8 cellular contexts compared by ENCODE assay signal in genomic region chr19:45164577-45165335, GRCh38. TPM values are rescaled to one million over a fixed set of nuclear protein-coding genes. Genes with fewer than 3 reads are reported as not detected.
A peak's percentile ranks its signal among the peaks of the same experiment; 100 is the strongest.
DNase-seq lines count a peak whose midpoint lies in the region; ATAC-seq, FAIRE-seq and TF ChIP-seq lines count a peak whose summit lies in the region.

No MANE protein-coding gene starts in this region.

- H3K4me3 ChIP-seq in RWPE2 (ENCODE audit: severe bottlenecking): no peak overlapping the region
- H3K4me3 ChIP-seq in GM12878: no peak overlapping the region
- H3K4me3 ChIP-seq in lower lobe of right lung: no peak overlapping the region
- H3K4me3 ChIP-seq in transverse colon: no peak overlapping the region

- H3K4me1 ChIP-seq in RWPE2 (ENCODE audit: insufficient read depth, poor library complexity, severe bottlenecking) (peaks cover 22% of the 10 kb centered on the region), GM12878 (ENCODE audit: control insufficient read depth, insufficient read depth, low read length) (peaks cover 18% of the 10 kb centered on the region), lower lobe of right lung (peaks cover 20% of the 10 kb centered on the region), transverse colon (peaks cover 3 to 14% (median 10%) of the 10 kb centered on the region in 4 donors)

- no peaks in the 10 kb centered on the region for H4K20me1 ChIP-seq in GM12878 (ENCODE audit: control insufficient read depth, insufficient read depth)

- intact Hi-C loops in GM12878 (cut with micrococcal nuclease; ENCODE audit: unreplicated experiment): loop anchor here (1.0 kb wide), 1 partner anchor 27 kb away; no protein-coding TSS in a partner anchor
- intact Hi-C loops in lower lobe of right lung (cut with DNase I): no loop called here
- intact Hi-C loops in transverse colon (cut with DNase I; ENCODE audit: low total_unique reads): no loop called here

- H3K27ac ChIP-seq in RWPE2 (ENCODE audit: poor library complexity, severe bottlenecking) (no peak overlapping the region), GM12878 (ENCODE audit: control insufficient read depth, insufficient read depth) (peak overlapping the region; percentile 64; the same call in 1 of the 2 replicates), lower lobe of right lung (no peak overlapping the region), transverse colon (no peak overlapping the region)

- TF ChIP-seq EP300 in GM12878 (IDR thresholded peaks at IDR 0.05; ENCODE audit: borderline replicate concordance in 1 of 2, control insufficient read depth in 1 of 2, low read depth in 2 of 2, low read length in 2 of 2) (no peak), transverse colon (IDR thresholded peaks at IDR 0.05; ENCODE audit: low read depth) (no peak)

- H3K27me3 ChIP-seq in RWPE2 (ENCODE audit: insufficient read depth, poor library complexity, severe bottlenecking) (no peaks in the 10 kb centered on the region), GM12878 (replicated peaks in 1 of 2; ENCODE audit: control insufficient read depth in 2 of 2, insufficient read depth in 2 of 2, low read length in 1 of 2) (no peaks in the 10 kb centered on the region; a peak in 1 of 4 replicates), lower lobe of right lung (ENCODE audit: low read depth) (peaks cover 20% of the 10 kb centered on the region), transverse colon (peaks cover 20% of the 10 kb centered on the region)

- FAIRE-seq in GM12878 (lab: Jason Lieb, UNC): peak; percentile 87

- POLR2A ChIA-PET in GM12878 (lab: Charles Lee): interaction anchor here (1.0 to 3.0 kb wide), 6 partner anchors 9 to 125 kb away, joined by 3 to 26 read pairs (median 6); partner anchors contain the start of genes BLOC1S3 and TRAPPC6A

- SMC1A ChIA-PET in GM12878 (lab: Charles Lee; ENCODE audit: uncharacterized antibody, unreplicated experiment): interaction anchor here (0.5 to 2.6 kb wide), 12 partner anchors 13 to 209 kb away, joined by 3 to 17 read pairs (median 3); partner anchors contain the start of genes BLOC1S3, PPP1R37 and TRAPPC6A

- TF ChIP-seq CTCF in RWPE2 (IDR thresholded peaks at IDR 0.05; ENCODE audit: poor library complexity, severe bottlenecking) (peak; percentile 11), GM12878 (IDR thresholded peaks at IDR 0.05 in 2 of 3, conservative IDR thresholded peaks at IDR 0.05 in 1 of 3; ENCODE audit: control insufficient read depth in 2 of 3, extremely low read depth in 1 of 3, insufficient read depth in 1 of 3, low read depth in 3 of 3, low read length in 3 of 3) (peak; percentile 8 to 33 (median 32); a peak in 3 of 6 replicates), lower lobe of right lung (IDR thresholded peaks at IDR 0.05) (no peak), transverse colon (IDR thresholded peaks at IDR 0.05) (no peak)

- no peaks in the 10 kb centered on the region for H3K79me2 ChIP-seq in GM12878 (ENCODE audit: control insufficient read depth, insufficient read depth, low read length)

- H3K36me3 ChIP-seq in RWPE2 (ENCODE audit: low read depth) (no peaks in the 10 kb centered on the region), GM12878 (ENCODE audit: control insufficient read depth in 2 of 2, insufficient read depth in 2 of 2, low read length in 1 of 2) (no peaks in the 10 kb centered on the region), lower lobe of right lung (no peaks in the 10 kb centered on the region), transverse colon (no peaks in the 10 kb centered on the region)

- WGBS in GM12878 (ENCODE audit: insufficient coverage, insufficient replicate concordance, low lambda C conversion rate, missing lambda C conversion rate): 26% methylated on average over 27 of the region's 27 CpGs
- WGBS in transverse colon (ENCODE audit: low coverage in 1 of 2), 2 donors: 20 to 28% methylated on average over 1 to 27 of the region's 27 CpGs

- ATAC-seq in GM18505 (IDR thresholded peaks at IDR 0.05; ENCODE audit: unreplicated experiment) (peak; percentile 60), HG02678 (IDR thresholded peaks at IDR 0.05; ENCODE audit: unreplicated experiment) (peak; percentile 85), RWPE2 (ENCODE audit: low read depth) (peak; percentile 65), GM12878 (peak; percentile 92), lower lobe of right lung (peak; percentile 66 to 72)

- H3K4me2 ChIP-seq in GM12878 (ENCODE audit: control insufficient read depth, insufficient read depth): peak overlapping the region; percentile 12

- BruUV-seq in GM12878 (replicated peaks; lab: Mats Ljungman, UMichigan): no TSS peak

- peak overlapping the region; percentile 48; the same call in 1 of the 2 replicates for H3K9ac ChIP-seq in GM12878 (ENCODE audit: control insufficient read depth, insufficient read depth, low read length)

- CTCF ChIA-PET in GM12878 (lab: Yijun Ruan, JAX): interaction anchor here (0.6 to 1.9 kb wide), 12 partner anchors 14 to 162 kb away, joined by 3 to 18 read pairs (median 4); partner anchors contain the start of genes BLOC1S3 and TRAPPC6A

- no peak for TF ChIP-seq POLR2A in GM18505 (IDR thresholded peaks at IDR 0.05; ENCODE audit: borderline replicate concordance, extremely low read depth, insufficient read depth, insufficient read length)
- no peak for TF ChIP-seq POLR2A in GM12878 (IDR thresholded peaks at IDR 0.05; ENCODE audit: low read depth, low read length)
- TF ChIP-seq POLR2A in transverse colon (IDR thresholded peaks at IDR 0.05): no peak

- H3K9me3 ChIP-seq in RWPE2 (ENCODE audit: severe bottlenecking): no peaks in the 10 kb centered on the region
- H3K9me3 ChIP-seq in GM12878 (replicated peaks; ENCODE audit: control insufficient read depth, insufficient read depth, low read length): no peaks in the 10 kb centered on the region
- no peaks in the 10 kb centered on the region for H3K9me3 ChIP-seq in lower lobe of right lung
- no peaks in the 10 kb centered on the region for H3K9me3 ChIP-seq in transverse colon

- DNase-seq in RWPE2 (ENCODE audit: low spot score): peak; percentile 92
- DNase-seq in GM12878 (ENCODE audit: low read depth, low spot score): peak; percentile 64
- DNase-seq in lower lobe of right lung: peak; percentile 86
- peak; percentile 79 for DNase-seq in transverse colon
- no peak for DNase-seq in NCI-H2196 (lab: John Stamatoyannopoulos, UW; ENCODE audit: unreplicated experiment)
- no peak for DNase-seq in Ammon's horn (ENCODE audit: low spot score)

- RAD21 ChIA-PET in GM12878 (lab: Charles Lee; ENCODE audit: unreplicated experiment): interaction anchor here (0.8 to 2.8 kb wide), 10 partner anchors 11 to 148 kb away, joined by 3 to 19 read pairs (median 6); partner anchors contain the start of genes BLOC1S3, PPP1R37 and TRAPPC6A

- in situ Hi-C loops in GM12878 (cut with MboI): no loop called here
- in situ Hi-C loops in transverse colon (cut with MboI; ENCODE audit: low pct_ligation_motif_present in 1 of 4, low pct_unique_long_range_greater_than_20kb in 1 of 4, low sequenced_read_pairs in 3 of 4): no loop called here

- H2AFZ ChIP-seq in GM12878 (ENCODE audit: control insufficient read depth, low read depth, low read length): peak overlapping the region; percentile 67

- no peak for TF ChIP-seq RAD21 in GM12878 (IDR thresholded peaks at IDR 0.05; ENCODE audit: insufficient read depth, low read depth, low read length)

RNA-seq across cellular contexts. Expression of gene NKPD1, which starts 4.0 kb away (rescaled TPM):
- 1.4 and 1.6 TPM in 2 replicates for total RNA-seq in GM12878 (2013; cell fraction: nucleolus; rRNA removed)
- total RNA-seq in GM12878 (2014; rRNA removed) (0.05 and 0.06 TPM in 2 replicates), GM12878 (2014; rRNA removed; fragmentation: Illumina TruSeq; extraction: Trizol) (not detected in 2 replicates), GM12878 (2021) (0.05 and 0.13 TPM in 2 replicates), lower lobe of right lung (not detected), transverse colon (1 to 10 TPM in 1 of 4 donors, under 1 TPM in 1, not detected in 2; 0.32 to 1.5 TPM)
- not detected for polyA plus RNA-seq in GM12878 (2011; ENCODE audit: low read depth)
- polyA plus RNA-seq in GM12878 (2011; rRNA removed) (not detected in 2 replicates), GM12878 (2014; fragmentation: Illumina TruSeq; extraction: Trizol) (not detected in 2 replicates), GM12878 (2014; fragmentation: Nextera tagmentation; extraction: Ambion mirVana) (not detected), GM12878 (2014; rRNA removed) (0.04 and 0.18 TPM in 2 replicates), GM12878 (2016; fragmentation: Nextera tagmentation; extraction: Ambion mirVana) (not detected)
- 0.03 TPM in 1 of 2 replicates, not detected in the other for polyA plus RNA-seq in GM12878 (2011; cell fraction: cytosol; rRNA removed)
- 0.28 and 0.37 TPM in 2 replicates for polyA plus RNA-seq in GM12878 (2011; cell fraction: nucleus; rRNA removed)
- polyA plus RNA-seq in GM12878 (2012): 0.14 and 0.17 TPM in 2 replicates
- polyA minus RNA-seq in GM12878 (2011; rRNA and poly(A)+ RNA removed): 0.05 TPM in 1 of 2 replicates, not detected in the other
- polyA minus RNA-seq in GM12878 (2011; cell fraction: cytosol; rRNA and poly(A)+ RNA removed): not detected in 2 replicates
- polyA minus RNA-seq in GM12878 (2011; cell fraction: nucleus; rRNA and poly(A)+ RNA removed): 0.12 TPM in 1 of 2 replicates, not detected in the other

RNA-seq across cellular contexts. Expression of gene TRAPPC6A, which starts 13.3 kb away (rescaled TPM):
- total RNA-seq in GM12878 (2013; cell fraction: nucleolus; rRNA removed): 3.3 and 5.8 TPM in 2 replicates
- total RNA-seq in GM12878 (2014; rRNA removed) (46.8 and 48.8 TPM in 2 replicates), GM12878 (2014; rRNA removed; fragmentation: Illumina TruSeq; extraction: Trizol) (21.5 and 23.8 TPM in 2 replicates), GM12878 (2021) (62.8 and 66.8 TPM in 2 replicates), lower lobe of right lung (18.4 TPM), transverse colon (10 to 100 TPM in 3 of 4 donors, not detected in 1; 15.7 to 51.2 (median 29.7) TPM)
- polyA plus RNA-seq in GM12878 (2011; ENCODE audit: low read depth): 37.6 TPM
- polyA plus RNA-seq in GM12878 (2011; rRNA removed) (15.1 and 24.9 TPM in 2 replicates), GM12878 (2014; fragmentation: Illumina TruSeq; extraction: Trizol) (1.4 and 16.8 TPM in 2 replicates), GM12878 (2014; fragmentation: Nextera tagmentation; extraction: Ambion mirVana) (10 to 100 TPM in 1 of 2 experiments, 1 to 10 TPM in 1; 1.8 to 20.3 TPM), GM12878 (2014; rRNA removed) (66.7 and 68.2 TPM in 2 replicates), GM12878 (2016; fragmentation: Nextera tagmentation; extraction: Ambion mirVana) (10 to 100 TPM; 82.8 to 83.9 TPM)
- 59.6 and 60.5 TPM in 2 replicates for polyA plus RNA-seq in GM12878 (2011; cell fraction: cytosol; rRNA removed)
- polyA plus RNA-seq in GM12878 (2011; cell fraction: nucleus; rRNA removed): 31.2 and 40.5 TPM in 2 replicates
- polyA plus RNA-seq in GM12878 (2012): 90.0 and 92.6 TPM in 2 replicates
- polyA minus RNA-seq in GM12878 (2011; rRNA and poly(A)+ RNA removed): 3.4 and 16.2 TPM in 2 replicates
- 3.7 and 7.6 TPM in 2 replicates for polyA minus RNA-seq in GM12878 (2011; cell fraction: cytosol; rRNA and poly(A)+ RNA removed)
- polyA minus RNA-seq in GM12878 (2011; cell fraction: nucleus; rRNA and poly(A)+ RNA removed): 3.6 and 3.9 TPM in 2 replicates

RNA-seq across cellular contexts. Expression of gene BLOC1S3, which starts 13.8 kb away (rescaled TPM):
- 8.3 and 8.9 TPM in 2 replicates for total RNA-seq in GM12878 (2013; cell fraction: nucleolus; rRNA removed)
- 4.2 and 4.4 TPM in 2 replicates for total RNA-seq in GM12878 (2014; rRNA removed)
- 3.6 and 4.1 TPM in 2 replicates for total RNA-seq in GM12878 (2014; rRNA removed; fragmentation: Illumina TruSeq; extraction: Trizol)
- 17.0 and 18.3 TPM in 2 replicates for total RNA-seq in GM12878 (2021)
- polyA plus RNA-seq in GM12878 (2011; ENCODE audit: low read depth): 4.9 TPM
- polyA plus RNA-seq in GM12878 (2011; rRNA removed): 4.5 and 10.0 TPM in 2 replicates
- polyA plus RNA-seq in GM12878 (2011; cell fraction: cytosol; rRNA removed): 10.0 and 11.6 TPM in 2 replicates
- 6.6 and 7.7 TPM in 2 replicates for polyA plus RNA-seq in GM12878 (2011; cell fraction: nucleus; rRNA removed)
- polyA plus RNA-seq in GM12878 (2012): 9.9 and 10.1 TPM in 2 replicates
- polyA plus RNA-seq in GM12878 (2014; fragmentation: Illumina TruSeq; extraction: Trizol): 8.0 and 9.3 TPM in 2 replicates
- polyA plus RNA-seq in GM12878 (2014; fragmentation: Nextera tagmentation; extraction: Ambion mirVana): 10 to 100 TPM; 10.0 to 14.5 TPM
- polyA plus RNA-seq in GM12878 (2014; rRNA removed): 10.8 and 14.9 TPM in 2 replicates
- 10 to 100 TPM; 14.7 to 15.0 TPM for polyA plus RNA-seq in GM12878 (2016; fragmentation: Nextera tagmentation; extraction: Ambion mirVana)
- 11.9 and 15.3 TPM in 2 replicates for polyA minus RNA-seq in GM12878 (2011; rRNA and poly(A)+ RNA removed)
- 6.5 and 6.9 TPM in 2 replicates for polyA minus RNA-seq in GM12878 (2011; cell fraction: cytosol; rRNA and poly(A)+ RNA removed)
- polyA minus RNA-seq in GM12878 (2011; cell fraction: nucleus; rRNA and poly(A)+ RNA removed): 4.2 and 7.9 TPM in 2 replicates
- 15.9 TPM for total RNA-seq in lower lobe of right lung
- total RNA-seq in transverse colon: 10 to 100 TPM in 1 of 4 donors, 1 to 10 TPM in 3; 5.0 to 10.3 (median 9.2) TPM

Comparison
In these comparisons a context has a peak if more than half of its experiments do, and no peak if none do; other contexts are left out.
1. DNase-seq: peak in RWPE2 (single experiment), GM12878 (single experiment), lower lobe of right lung (single experiment) and transverse colon (single experiment); none in NCI-H2196 (single experiment) and Ammon's horn (single experiment).
2. CTCF ChIP-seq: peak in RWPE2 (single experiment) and GM12878 (3 of 3); none in lower lobe of right lung (single experiment) and transverse colon (0 of 5).
3. Peak in every context shown above with its lines, with median percentiles within 50 percentile points of each other: ATAC-seq.